Comparison of ENCODE assay signal across 22 cellular contexts in genomic region chr5:8053270-8053669, GRCh38.
"Had no signal": no experiment of that assay in that cellular context is flagged by ENCODE, and none has a peak within 500 bp of the region (broad histone marks: within the 10 kb centered on the region; RNA-seq: fewer than 3 reads in every experiment).

No MANE protein-coding gene starts in this region.

- ATAC-seq: activated CD4-positive, CD25-positive, alpha-beta regulatory T cell treated with anti-CD3 and anti-CD28 coated beads, Interleukin-2, amount 50 U/mL, for 24 hours; activated CD8-positive, alpha-beta memory T cell treated with anti-CD3 and anti-CD28 coated beads, Interleukin-2, amount 10 ng/mL, durations not matched to agents 7 days and 5 days; activated T-helper 17 cell treated with anti-CD3 and anti-CD28 coated beads, Interleukin-2, amount 50 U/mL, for 72 hours; PC-3; SK-N-SH treated with all-trans-retinoic acid at 6 μM for 48 hours had no signal

- H3K4me1 ChIP-seq: SJSA1 had no signal

- H3K36me3 ChIP-seq: brain microvascular endothelial cell, cardiac muscle cell, SJSA1 had no signal

- DNase-seq: activated CD4-positive, alpha-beta T cell treated with anti-CD3 and anti-CD28 coated beads for 4 hours; activated CD4-positive, alpha-beta T cell treated with anti-CD3 and anti-CD28 coated beads, Interleukin-2, amount 50 U/mL, for 4 hours; activated CD8-positive, alpha-beta memory T cell treated with anti-CD3 and anti-CD28 coated beads, Interleukin-2, amount 10 ng/mL, durations not matched to agents 7 days and 5 days; activated gamma-delta T cell; activated naive CD4-positive, alpha-beta T cell treated with anti-CD3 and anti-CD28 coated beads, Interleukin-2, amount 10 ng/mL, durations not matched to agents 7 days and 5 days; activated naive CD8-positive, alpha-beta T cell treated with anti-CD3 and anti-CD28 coated beads for 36 hours; activated T-cell treated with anti-CD3 and anti-CD28 coated beads, Interleukin-2, amount 50 U/mL, for 48 hours; brain microvascular endothelial cell; MM.1S; NCI-H1105; NCI-H1436; NCI-H1694 treated with DMSO at 0.1 percent for 48 hours; NCI-H2029 treated with DMSO at 0.1 percent for 48 hours; NCI-H524; PC-3; SHP77; SW 1271 had no signal

- H3K27ac ChIP-seq: brain microvascular endothelial cell, cardiac muscle cell, SJSA1 had no signal

- H3K4me3 ChIP-seq: cardiac muscle cell, SJSA1 had no signal

- H3K9me3 ChIP-seq: SJSA1 had no signal

- H3K27me3 ChIP-seq: brain microvascular endothelial cell, cardiac muscle cell, SJSA1 had no signal
